Comparison of ENCODE assay signal across 22 cellular contexts in the genomic region with DNA sequence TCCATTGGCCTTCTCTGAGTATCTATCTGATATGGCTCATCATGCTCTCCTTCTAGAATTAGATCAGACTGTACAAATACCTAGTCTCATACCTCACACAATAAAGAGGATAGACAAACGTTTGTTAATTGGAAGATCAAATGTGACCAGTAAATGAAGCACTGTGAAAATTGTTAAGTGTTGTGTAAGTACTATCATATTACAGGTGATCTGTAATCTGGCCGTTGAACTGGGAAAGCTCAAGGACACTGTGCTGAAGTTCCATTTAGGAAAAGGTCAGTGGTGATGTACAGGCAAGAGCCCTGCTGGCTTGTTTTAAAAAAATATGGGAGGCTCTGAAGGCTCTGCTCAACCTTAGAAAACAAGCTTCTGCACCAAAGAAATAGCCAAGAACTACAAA. TPM values are rescaled to one million over a fixed set of nuclear protein-coding genes. Genes with fewer than 3 reads are reported as not detected.
A peak's percentile ranks its signal among the peaks of the same experiment; 100 is the strongest.
DNase-seq lines count a peak whose midpoint lies in the region; ATAC-seq lines count a peak whose summit lies in the region.
"Had no signal": no experiment of that assay in that cellular context is flagged by ENCODE, and none has a peak within 500 bp of the region (broad histone marks: within the 10 kb centered on the region; RNA-seq: fewer than 3 reads in every experiment).

No MANE protein-coding gene starts in this region.

- H3K4me3 ChIP-seq in right cardiac atrium (ENCODE audit: low read length), result no peak overlapping the region
- H3K4me3 ChIP-seq: BLaER1, heart right ventricle, upper lobe of left lung had no signal

- H3K27ac ChIP-seq in right cardiac atrium (ENCODE audit: low read length), result peak overlapping the region; percentile 49
- H3K27ac ChIP-seq: 22Rv1, BLaER1, upper lobe of left lung had no signal

- DNase-seq in DMS153 (lab: John Stamatoyannopoulos, UW) (peak; percentile 24), DMS153 treated with DMSO at 0.1 percent for 48 hours (lab: John Stamatoyannopoulos, UW; ENCODE audit: unreplicated experiment) (no peak), DMS53 treated with DMSO at 0.1 percent for 48 hours (lab: John Stamatoyannopoulos, UW; ENCODE audit: unreplicated experiment) (peak; percentile 17), NCI-H526 (lab: John Stamatoyannopoulos, UW) (peak; percentile 63 to 66), right cardiac atrium (no peak), NOMO-1 treated with dmso at 0.1 percent for 144 hours (lab: John Stamatoyannopoulos, UW; ENCODE audit: unreplicated experiment) (no peak), T-helper 2 cell (no peak)
- DNase-seq: activated CD4-positive, alpha-beta T cell treated with anti-CD3 and anti-CD28 coated beads, Interleukin-2, amount 50 U/mL, for 48 hours; amygdala; effector CD4-positive, alpha-beta T cell; heart right ventricle; islet precursor cell; mesenchymal stem cell; NCI-H1930; NK-92 treated with Interleukin-12 subunit alpha and Interleukin-12 subunit beta, amount 100 ng/mL, for 24 hours; RPMI8226; stimulated activated naive CD4-positive, alpha-beta T cell treated with Interleukin-2 at 50 U/mL for 16 hours; upper lobe of left lung had no signal

- no peaks in the 10 kb centered on the region for H3K9me3 ChIP-seq in right cardiac atrium (ENCODE audit: control insufficient read depth, low read length)
- H3K9me3 ChIP-seq: BLaER1, heart right ventricle, upper lobe of left lung had no signal

- ATAC-seq in right cardiac atrium, result peak in 1 of 2 donors; percentile 28
- no peak for ATAC-seq in GM19463 (IDR thresholded peaks at IDR 0.05; ENCODE audit: unreplicated experiment)
- ATAC-seq: HCT116 had no signal

- H3K4me1 ChIP-seq in right cardiac atrium (ENCODE audit: control insufficient read depth, insufficient read depth, low read length), result peaks cover 1% of the 10 kb centered on the region

- no peaks in the 10 kb centered on the region for H3K27me3 ChIP-seq in right cardiac atrium (ENCODE audit: control insufficient read depth, insufficient read depth)
- H3K27me3 ChIP-seq: BLaER1, heart right ventricle, upper lobe of left lung had no signal

- intact Hi-C loops in right cardiac atrium (cut with DNase I), result no loop called here

- WGBS in right cardiac atrium, result 58% methylated on average over 2 of the region's 2 CpGs

RNA-seq across cellular contexts. Expression of a gene that starts 38.5 kb away (rescaled TPM):
- 100 to 1,000 TPM in 3 of 4 donors, 10 to 100 TPM in 1; 93.5 to 148 (median 113) TPM for total RNA-seq in right cardiac atrium
- 98.5 TPM for polyA plus RNA-seq in right cardiac atrium

Comparison
In these comparisons a context has a peak if more than half of its experiments do, and no peak if none do; other contexts are left out.
1. DNase-seq: peak in DMS153 (single experiment), DMS53 treated with DMSO at 0.1 percent for 48 hours (single experiment) and NCI-H526 (2 of 2); none in DMS153 treated with DMSO at 0.1 percent for 48 hours (single experiment), right cardiac atrium (0 of 3), NOMO-1 treated with dmso at 0.1 percent for 144 hours (single experiment) and T-helper 2 cell (0 of 5).